18 cellular contexts compared by ENCODE assay signal in the genomic region with DNA sequence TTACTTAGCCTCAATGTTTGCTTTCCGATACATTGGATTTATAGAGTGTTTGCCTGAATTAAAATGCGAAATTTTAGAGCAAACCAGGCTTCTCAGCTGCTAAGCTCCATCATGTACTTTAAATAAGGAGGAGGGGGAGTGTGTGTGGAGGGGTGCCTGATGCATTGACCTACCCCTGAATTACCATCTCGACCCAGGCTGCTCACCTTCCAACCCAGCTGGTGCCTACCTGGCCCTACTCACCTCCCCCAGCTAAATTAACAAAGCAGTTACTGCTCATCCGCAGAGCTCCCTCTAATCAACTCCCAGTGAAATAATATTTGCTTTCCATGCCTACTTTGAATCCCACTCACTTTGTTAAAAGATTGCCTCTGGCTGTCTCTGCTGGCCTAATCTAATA.
A peak's percentile ranks its signal among the peaks of the same experiment; 100 is the strongest.
DNase-seq lines count a peak whose midpoint lies in the region; ATAC-seq and TF ChIP-seq lines count a peak whose summit lies in the region.
"Had no signal": no experiment of that assay in that cellular context is flagged by ENCODE, and none has a peak within 500 bp of the region (broad histone marks: within the 10 kb centered on the region; RNA-seq: fewer than 3 reads in every experiment).

No MANE protein-coding gene starts in this region.

- no peaks in the 10 kb centered on the region for H3K4me1 ChIP-seq in HEK293 (ENCODE audit: control insufficient read depth, insufficient read depth, low read length)
- H3K4me1 ChIP-seq: BLaER1, SJCRH30 had no signal

- DNase-seq in NCI-H187 (lab: John Stamatoyannopoulos, UW) (peak; percentile 32 to 58), NCI-H69 (lab: John Stamatoyannopoulos, UW) (peak; percentile 93), left kidney (ENCODE audit: low read depth, low spot score) (peak; percentile 65), foreskin melanocyte (no peak), NCI-H2171 (lab: John Stamatoyannopoulos, UW) (no peak)
- DNase-seq: CD4-positive, alpha-beta memory T cell; DMS153; GOT3; NCI-H2029; NCI-H82; SJCRH30; T-helper 17 cell had no signal

- no peak overlapping the region for H3K4me3 ChIP-seq in HEK293 (ENCODE audit: low read depth, low read length)
- H3K4me3 ChIP-seq: BLaER1, K562, SJCRH30 had no signal

- H3K36me3 ChIP-seq in HEK293 (ENCODE audit: control insufficient read depth in 2 of 2, insufficient read depth in 1 of 2, low read length in 2 of 2), result no peaks in the 10 kb centered on the region
- H3K36me3 ChIP-seq: BLaER1, SJCRH30 had no signal

- no peaks in the 10 kb centered on the region for H3K9me3 ChIP-seq in HEK293 (ENCODE audit: control insufficient read depth, insufficient read depth, low read depth, low read length)
- H3K9me3 ChIP-seq: SJCRH30 had no signal

- POLR2A ChIA-PET in HEK293 (lab: Yijun Ruan, JAX), result no interaction called here

- ATAC-seq in HG03108 (IDR thresholded peaks at IDR 0.05; ENCODE audit: unreplicated experiment), result no peak
- ATAC-seq: HCT116, K562, Panc1, T-helper 17 cell had no signal

- TF ChIP-seq CTCF in HEK293 (tag by site-specific recombination; IDR thresholded peaks at IDR 0.05), result no peak

- H3K27ac ChIP-seq in HEK293 (ENCODE audit: extremely low read depth, low read depth, low read length), result no peak overlapping the region
- H3K27ac ChIP-seq: BLaER1, SJCRH30 had no signal

- CTCF ChIA-PET in HEK293 (lab: Yijun Ruan, JAX), result interaction anchor here (1.7 kb wide), 1 partner anchor 15 kb away, joined by 6 read pairs; no protein-coding TSS in a partner anchor

TF ChIP-seq in HEK293, 187 proteins besides CTCF, POLR2A, EP300 and RAD21:
- TF ChIP-seq SCRT1 (tag by site-specific recombination; IDR thresholded peaks at IDR 0.05; ENCODE audit: borderline replicate concordance) (no peak), EGR2 (tag by site-specific recombination; IDR thresholded peaks at IDR 0.05; ENCODE audit: low read depth) (peak; percentile 49; the same call in 1 of the 2 replicates)
TF ChIP-seq in HEK293: peak in this region for 1.

Comparison
In these comparisons a context has a peak if more than half of its experiments do, and no peak if none do; other contexts are left out.
1. DNase-seq: peak in NCI-H187 (2 of 2), NCI-H69 (single experiment) and left kidney (single experiment); none in foreskin melanocyte (single experiment) and NCI-H2171 (single experiment).